Comparison of ENCODE assay signal across 16 cellular contexts in genomic region chr3:107589454-107589853, GRCh38.
DNase-seq lines count a peak whose midpoint lies in the region; ATAC-seq and TF ChIP-seq lines count a peak whose summit lies in the region.
"Had no signal": no experiment of that assay in that cellular context is flagged by ENCODE, and none has a peak within 500 bp of the region (broad histone marks: within the 10 kb centered on the region; RNA-seq: fewer than 3 reads in every experiment).

No MANE protein-coding gene starts in this region.

- ATAC-seq in GM18508 (IDR thresholded peaks at IDR 0.05; ENCODE audit: insufficient read depth, unreplicated experiment) (peak; percentile 75), GM19351 (IDR thresholded peaks at IDR 0.05; ENCODE audit: unreplicated experiment) (peak; percentile 76), HG02798 (IDR thresholded peaks at IDR 0.05; ENCODE audit: poor library complexity, unreplicated experiment) (peak; percentile 78), natural killer cell (no peak)

- no peak overlapping the region for H2AFZ ChIP-seq in KMS-11 (ENCODE audit: low read depth)

- H3K4me3 ChIP-seq in KMS-11 (IDR thresholded peaks at IDR 0.05; ENCODE audit: insufficient read depth, low read depth, low read length), result no peak overlapping the region
- H3K4me3 ChIP-seq: BLaER1 treated with 17β-estradiol and CSF1 and Interleukin-3, amounts not matched to agents 10 nM and 100 nM; coronary artery had no signal

- H3K4me1 Mint-ChIP-seq in natural killer cell, result peaks cover 24% of the 10 kb centered on the region in 2 donors

- H3K4me1 ChIP-seq in KMS-11 (ENCODE audit: low read depth, poor library complexity, severe bottlenecking), result peaks cover 26% of the 10 kb centered on the region

- H3K79me2 ChIP-seq in KMS-11 (ENCODE audit: insufficient read depth, low read depth), result peaks cover 5% of the 10 kb centered on the region; the same call in 1 of the 2 replicates

- intact Hi-C loops in natural killer cell (cut with micrococcal nuclease), result no loop called here

- no peaks in the 10 kb centered on the region for H3K36me3 Mint-ChIP-seq in natural killer cell

- no peaks in the 10 kb centered on the region for H3K9me3 Mint-ChIP-seq in natural killer cell

- H3K27ac Mint-ChIP-seq in natural killer cell, result no peak overlapping the region
- H3K27ac Mint-ChIP-seq: progenitor cell of endocrine pancreas had no signal

- no peak for DNase-seq in activated gamma-delta T cell treated with Interleukin-2 at 50 U/mL for 16 hours
- no peak for DNase-seq in iPS-NIHi11 (ENCODE audit: low spot score)
- DNase-seq in activated effector memory CD4-positive, alpha-beta T cell treated with Interleukin-2 at 50 U/mL for 16 hours, result no peak
- no peak for DNase-seq in natural killer cell
- DNase-seq: activated CD4-positive, CD25-positive, alpha-beta regulatory T cell treated with anti-CD3 and anti-CD28 coated beads, Interleukin-2, amount 50 U/mL, for 72 hours; EL; KBM-7; NCI-H2081; stimulated activated CD4-positive, alpha-beta T cell treated with anti-CD3 and anti-CD28 coated beads, Interleukin-4, amount 100 ng/mL, for 4 hours had no signal

- H3K27me3 ChIP-seq in KMS-11 (ENCODE audit: insufficient read depth, low read depth), result no peaks in the 10 kb centered on the region
- H3K27me3 ChIP-seq: BLaER1 treated with 17β-estradiol and CSF1 and Interleukin-3, amounts not matched to agents 10 nM and 100 nM had no signal

- H3K27ac ChIP-seq in KMS-11, result peak overlapping the region; percentile 50; the same call in 1 of the 2 replicates
- H3K27ac ChIP-seq: BLaER1 treated with 17β-estradiol and CSF1 and Interleukin-3, amounts not matched to agents 10 nM and 100 nM; coronary artery had no signal

- no peaks in the 10 kb centered on the region for H4K20me1 ChIP-seq in KMS-11 (ENCODE audit: insufficient read depth)
- H4K20me1 ChIP-seq: BLaER1 treated with 17β-estradiol and CSF1 and Interleukin-3, amounts not matched to agents 10 nM and 100 nM had no signal

- TF ChIP-seq CTCF in KMS-11 (conservative IDR thresholded peaks at IDR 0.05; ENCODE audit: low read depth, low read length) (no peak), natural killer cell (IDR thresholded peaks at IDR 0.05) (no peak)

- H3K4me2 ChIP-seq in KMS-11, result peak overlapping the region; percentile 64

- H3K36me3 ChIP-seq in KMS-11 (ENCODE audit: insufficient read depth), result no peaks in the 10 kb centered on the region

- no peaks in the 10 kb centered on the region for H3K27me3 Mint-ChIP-seq in natural killer cell (ENCODE audit: low read depth in 2 of 2)
- H3K27me3 Mint-ChIP-seq: progenitor cell of endocrine pancreas had no signal

- H3K4me3 Mint-ChIP-seq in natural killer cell, result no peak overlapping the region

- no peak overlapping the region for H3K9ac ChIP-seq in KMS-11
- H3K9ac ChIP-seq: BLaER1 treated with 17β-estradiol and CSF1 and Interleukin-3, amounts not matched to agents 10 nM and 100 nM had no signal

Comparison
In these comparisons a context has a peak if more than half of its experiments do, and no peak if none do; other contexts are left out.
1. ATAC-seq: peak in GM18508 (single experiment), GM19351 (single experiment) and HG02798 (single experiment); none in natural killer cell (0 of 3).